ENCODE assay signal across 10 cellular contexts in the genomic region with DNA sequence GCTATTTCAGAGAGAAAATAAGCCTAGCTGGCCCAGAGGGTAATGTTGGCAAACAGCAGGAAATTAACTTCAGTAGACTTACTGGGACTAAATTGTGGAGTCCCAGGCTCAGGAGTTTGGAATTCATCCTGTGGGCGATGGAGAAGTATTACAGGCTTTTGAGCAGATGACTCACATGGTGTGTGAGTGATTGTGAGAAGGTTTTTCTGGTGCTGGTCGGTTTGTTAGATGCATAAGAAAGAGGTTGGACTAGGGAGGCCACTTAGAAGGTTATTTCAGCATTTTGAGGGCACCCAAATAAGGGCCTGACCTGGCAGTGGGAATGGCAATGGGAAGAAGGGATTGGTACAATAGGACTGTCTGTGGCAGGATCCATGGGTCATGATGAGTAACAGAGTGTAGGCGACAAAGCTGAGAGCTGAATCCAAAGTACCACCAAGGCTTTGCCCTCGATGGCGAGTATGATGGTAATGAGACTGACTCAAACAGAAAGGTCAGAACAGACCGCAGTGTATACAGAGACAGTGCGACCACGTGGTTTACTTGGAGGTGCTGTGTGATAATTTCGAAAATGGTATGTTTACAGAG.
A peak's percentile ranks its signal among the peaks of the same experiment; 100 is the strongest.
DNase-seq lines count a peak whose midpoint lies in the region; ATAC-seq lines count a peak whose summit lies in the region.
"Had no signal": no experiment of that assay in that cellular context is flagged by ENCODE, and none has a peak within 500 bp of the region (broad histone marks: within the 10 kb centered on the region; RNA-seq: fewer than 3 reads in every experiment).

No MANE protein-coding gene starts in this region.

- H3K27me3 ChIP-seq in adipocyte (replicated peaks; ENCODE audit: control insufficient read depth, insufficient read depth, low read length), result no peaks in the 10 kb centered on the region
- no peaks in the 10 kb centered on the region for H3K27me3 ChIP-seq in CD8-positive, alpha-beta memory T cell (ENCODE audit: insufficient read depth, low read length, poor library complexity, severe bottlenecking)

- ATAC-seq in GM18867 (IDR thresholded peaks at IDR 0.05; ENCODE audit: unreplicated experiment) (peak; percentile 96), HG02852 (IDR thresholded peaks at IDR 0.05; ENCODE audit: unreplicated experiment) (peak; percentile 90)

- DNase-seq in adipocyte (ENCODE audit: low read depth) (peak; percentile 86), non-pigmented ciliary epithelial cell (ENCODE audit: low read depth) (peak; percentile 95), HUDEP-2 (lab: John Stamatoyannopoulos, UW; ENCODE audit: unreplicated experiment in 76 of 76) (no peak), GM19238 (ENCODE audit: insufficient read length, low spot score) (no peak)
- no peak for DNase-seq in CD8-positive, alpha-beta memory T cell
- DNase-seq in activated T-helper 1 cell treated with anti-CD3 and anti-CD28 coated beads, Interleukin-12 subunit alpha, Interleukin-12 subunit beta, Interleukin-2, Interleukin-4 antibody, amounts not matched to agents 30 ng/mL and 10 ng/mL and 1 ng/mL, durations not matched to agents 14 hours and 24 hours and 36 hours (ENCODE audit: low spot score), result no peak
- DNase-seq: left cardiac atrium had no signal

- H3K9me3 ChIP-seq in adipocyte (ENCODE audit: control insufficient read depth, low read length), result no peaks in the 10 kb centered on the region
- H3K9me3 ChIP-seq in CD8-positive, alpha-beta memory T cell (ENCODE audit: low read length), result no peaks in the 10 kb centered on the region

- H3K27me3 Mint-ChIP-seq in CD8-positive, alpha-beta memory T cell, result no peaks in the 10 kb centered on the region
- peaks cover 1% of the 10 kb centered on the region for H3K27me3 Mint-ChIP-seq in activated T-helper 1 cell treated with anti-CD3 and anti-CD28 coated beads, Interleukin-12 subunit alpha, Interleukin-12 subunit beta, Interleukin-2, Interleukin-4 antibody, amounts not matched to agents 30 ng/mL and 10 ng/mL and 1 ng/mL, durations not matched to agents 14 hours and 24 hours and 36 hours (ENCODE audit: insufficient read depth)
- H3K27me3 Mint-ChIP-seq: IgD-negative memory B cell had no signal

- POLR2A ChIA-PET in CD8-positive, alpha-beta memory T cell (lab: Charles Lee), result no interaction called here

- H3K4me1 ChIP-seq in adipocyte (ENCODE audit: control insufficient read depth, insufficient read depth, low read length), result peaks cover 19% of the 10 kb centered on the region
- no peaks in the 10 kb centered on the region for H3K4me1 ChIP-seq in CD8-positive, alpha-beta memory T cell (ENCODE audit: insufficient read depth, low read length)

- H3K36me3 ChIP-seq in adipocyte (ENCODE audit: control insufficient read depth, insufficient read depth, low read length, severe bottlenecking), result no peaks in the 10 kb centered on the region
- no peaks in the 10 kb centered on the region for H3K36me3 ChIP-seq in CD8-positive, alpha-beta memory T cell (ENCODE audit: insufficient read depth, low read length)

- H3K27ac ChIP-seq in CD8-positive, alpha-beta memory T cell (ENCODE audit: low read depth, low read length), result no peak overlapping the region

- H3K4me3 ChIP-seq in adipocyte (ENCODE audit: low read length), result no peak overlapping the region
- H3K4me3 ChIP-seq in CD8-positive, alpha-beta memory T cell (ENCODE audit: low read length), result no peak overlapping the region

- H3K27ac Mint-ChIP-seq in CD8-positive, alpha-beta memory T cell, result no peak overlapping the region
- H3K27ac Mint-ChIP-seq in activated T-helper 1 cell treated with anti-CD3 and anti-CD28 coated beads, Interleukin-12 subunit alpha, Interleukin-12 subunit beta, Interleukin-2, Interleukin-4 antibody, amounts not matched to agents 30 ng/mL and 10 ng/mL and 1 ng/mL, durations not matched to agents 14 hours and 24 hours and 36 hours, result no peak overlapping the region
- H3K27ac Mint-ChIP-seq: IgD-negative memory B cell had no signal

- CTCF ChIA-PET in CD8-positive, alpha-beta memory T cell (lab: Charles Lee), result interaction anchor here (0.6 kb wide), 1 partner anchor 88 kb away, joined by 3 read pairs; no protein-coding TSS in a partner anchor

- H3K9ac ChIP-seq in adipocyte (ENCODE audit: low read length), result no peak overlapping the region

- intact Hi-C loops in activated T-helper 1 cell treated with anti-CD3 and anti-CD28 coated beads, Interleukin-12 subunit alpha, Interleukin-12 subunit beta, Interleukin-2, Interleukin-4 antibody, amounts not matched to agents 30 ng/mL and 10 ng/mL and 1 ng/mL, durations not matched to agents 14 hours and 24 hours and 36 hours (cut with micrococcal nuclease), result no loop called here

- H3K4me1 Mint-ChIP-seq in CD8-positive, alpha-beta memory T cell, result no peaks in the 10 kb centered on the region
- no peaks in the 10 kb centered on the region for H3K4me1 Mint-ChIP-seq in activated T-helper 1 cell treated with anti-CD3 and anti-CD28 coated beads, Interleukin-12 subunit alpha, Interleukin-12 subunit beta, Interleukin-2, Interleukin-4 antibody, amounts not matched to agents 30 ng/mL and 10 ng/mL and 1 ng/mL, durations not matched to agents 14 hours and 24 hours and 36 hours (ENCODE audit: low read depth)
- H3K4me1 Mint-ChIP-seq: IgD-negative memory B cell had no signal

- no peaks in the 10 kb centered on the region for H3K9me3 Mint-ChIP-seq in CD8-positive, alpha-beta memory T cell
- no peaks in the 10 kb centered on the region for H3K9me3 Mint-ChIP-seq in activated T-helper 1 cell treated with anti-CD3 and anti-CD28 coated beads, Interleukin-12 subunit alpha, Interleukin-12 subunit beta, Interleukin-2, Interleukin-4 antibody, amounts not matched to agents 30 ng/mL and 10 ng/mL and 1 ng/mL, durations not matched to agents 14 hours and 24 hours and 36 hours
- H3K9me3 Mint-ChIP-seq: IgD-negative memory B cell had no signal

- H3K36me3 Mint-ChIP-seq in CD8-positive, alpha-beta memory T cell, result no peaks in the 10 kb centered on the region
- no peaks in the 10 kb centered on the region for H3K36me3 Mint-ChIP-seq in activated T-helper 1 cell treated with anti-CD3 and anti-CD28 coated beads, Interleukin-12 subunit alpha, Interleukin-12 subunit beta, Interleukin-2, Interleukin-4 antibody, amounts not matched to agents 30 ng/mL and 10 ng/mL and 1 ng/mL, durations not matched to agents 14 hours and 24 hours and 36 hours (ENCODE audit: low read depth)

- no peak overlapping the region for H3K4me3 Mint-ChIP-seq in CD8-positive, alpha-beta memory T cell
- no peak overlapping the region for H3K4me3 Mint-ChIP-seq in activated T-helper 1 cell treated with anti-CD3 and anti-CD28 coated beads, Interleukin-12 subunit alpha, Interleukin-12 subunit beta, Interleukin-2, Interleukin-4 antibody, amounts not matched to agents 30 ng/mL and 10 ng/mL and 1 ng/mL, durations not matched to agents 14 hours and 24 hours and 36 hours
- H3K4me3 Mint-ChIP-seq: IgD-negative memory B cell had no signal

Comparison
In these comparisons a context has a peak if more than half of its experiments do, and no peak if none do; other contexts are left out.
1. DNase-seq: peak in adipocyte (single experiment) and non-pigmented ciliary epithelial cell (single experiment); none in HUDEP-2 (0 of 76), GM19238 (single experiment), CD8-positive, alpha-beta memory T cell (0 of 5) and activated T-helper 1 cell treated with anti-CD3 and anti-CD28 coated beads, Interleukin-12 subunit alpha, Interleukin-12 subunit beta, Interleukin-2, Interleukin-4 antibody, amounts not matched to agents 30 ng/mL and 10 ng/mL and 1 ng/mL, durations not matched to agents 14 hours and 24 hours and 36 hours (single experiment).